Comparison of ENCODE assay signal across 2 cellular contexts in the genomic region with DNA sequence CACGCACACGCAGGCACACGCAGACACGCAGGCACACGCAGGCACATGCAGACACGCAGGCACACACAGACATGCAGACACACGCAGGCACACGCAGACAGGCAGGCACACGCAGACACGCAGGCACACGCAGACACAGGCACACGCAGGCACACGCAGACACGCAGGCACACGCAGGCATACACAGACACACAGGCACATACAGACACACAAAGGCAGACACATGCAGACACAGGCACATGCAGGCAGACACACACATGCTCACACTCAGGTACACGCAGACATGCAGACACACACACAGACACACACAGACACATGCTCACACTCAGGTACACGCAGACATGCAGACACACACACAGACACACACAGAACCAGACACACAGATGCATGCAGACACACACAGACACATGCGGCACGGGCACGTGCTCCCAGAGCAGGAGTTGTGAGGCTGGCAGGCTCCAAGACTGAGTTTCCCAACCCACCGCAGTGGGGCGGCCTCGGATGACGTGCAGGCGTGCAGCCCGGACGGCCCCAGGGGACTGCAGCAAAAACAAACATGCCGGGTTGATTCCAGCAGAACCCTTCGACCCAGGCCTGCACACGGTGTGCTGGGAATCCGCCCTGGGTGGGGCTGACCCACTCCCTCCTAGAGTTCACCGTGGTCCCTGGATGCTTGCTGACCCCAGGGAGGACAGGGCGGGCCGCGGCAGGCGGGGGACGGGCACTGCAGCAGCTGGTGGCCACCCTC.
TF ChIP-seq lines count a peak whose summit lies in the region.

No MANE protein-coding gene starts in this region.

TF ChIP-seq in HEK293, 187 proteins besides CTCF, POLR2A, EP300 and RAD21 (continued from another document):
- TF ChIP-seq, protein P1, sequence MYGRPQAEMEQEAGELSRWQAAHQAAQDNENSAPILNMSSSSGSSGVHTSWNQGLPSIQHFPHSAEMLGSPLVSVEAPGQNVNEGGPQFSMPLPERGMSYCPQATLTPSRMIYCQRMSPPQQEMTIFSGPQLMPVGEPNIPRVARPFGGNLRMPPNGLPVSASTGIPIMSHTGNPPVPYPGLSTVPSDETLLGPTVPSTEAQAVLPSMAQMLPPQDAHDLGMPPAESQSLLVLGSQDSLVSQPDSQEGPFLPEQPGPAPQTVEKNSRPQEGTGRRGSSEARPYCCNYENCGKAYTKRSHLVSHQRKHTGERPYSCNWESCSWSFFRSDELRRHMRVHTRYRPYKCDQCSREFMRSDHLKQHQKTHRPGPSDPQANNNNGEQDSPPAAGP (tag by site-specific recombination; IDR thresholded peaks at IDR 0.05) = 0 out of 2 replicates have a peak, but pooled peaks have one; percentile 50
- 0 out of 2 replicates have a peak, but pooled peaks have one; percentile 22 for TF ChIP-seq KLF1 (tag by site-specific recombination; IDR thresholded peaks at IDR 0.05)
- no peak for TF ChIP-seq ZSCAN23 (tag by site-specific recombination; IDR thresholded peaks at IDR 0.05)
- peak; percentile 39; the same call in 1 of the 2 replicates for TF ChIP-seq ZNF146 (tag by site-specific recombination; IDR thresholded peaks at IDR 0.05)
- TF ChIP-seq, protein P2, sequence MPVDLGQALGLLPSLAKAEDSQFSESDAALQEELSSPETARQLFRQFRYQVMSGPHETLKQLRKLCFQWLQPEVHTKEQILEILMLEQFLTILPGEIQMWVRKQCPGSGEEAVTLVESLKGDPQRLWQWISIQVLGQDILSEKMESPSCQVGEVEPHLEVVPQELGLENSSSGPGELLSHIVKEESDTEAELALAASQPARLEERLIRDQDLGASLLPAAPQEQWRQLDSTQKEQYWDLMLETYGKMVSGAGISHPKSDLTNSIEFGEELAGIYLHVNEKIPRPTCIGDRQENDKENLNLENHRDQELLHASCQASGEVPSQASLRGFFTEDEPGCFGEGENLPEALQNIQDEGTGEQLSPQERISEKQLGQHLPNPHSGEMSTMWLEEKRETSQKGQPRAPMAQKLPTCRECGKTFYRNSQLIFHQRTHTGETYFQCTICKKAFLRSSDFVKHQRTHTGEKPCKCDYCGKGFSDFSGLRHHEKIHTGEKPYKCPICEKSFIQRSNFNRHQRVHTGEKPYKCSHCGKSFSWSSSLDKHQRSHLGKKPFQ (tag by site-specific recombination; IDR thresholded peaks at IDR 0.05) = peak; percentile 81; the same call in 1 of the 2 replicates
- peak; percentile 56; the same call in 1 of the 2 replicates for TF ChIP-seq ZBTB7A (tag by site-specific recombination; IDR thresholded peaks at IDR 0.05; ENCODE audit: low read depth)
- TF ChIP-seq GLIS2 (tag by site-specific recombination; IDR thresholded peaks at IDR 0.05) = no peak
- TF ChIP-seq, protein P3, sequence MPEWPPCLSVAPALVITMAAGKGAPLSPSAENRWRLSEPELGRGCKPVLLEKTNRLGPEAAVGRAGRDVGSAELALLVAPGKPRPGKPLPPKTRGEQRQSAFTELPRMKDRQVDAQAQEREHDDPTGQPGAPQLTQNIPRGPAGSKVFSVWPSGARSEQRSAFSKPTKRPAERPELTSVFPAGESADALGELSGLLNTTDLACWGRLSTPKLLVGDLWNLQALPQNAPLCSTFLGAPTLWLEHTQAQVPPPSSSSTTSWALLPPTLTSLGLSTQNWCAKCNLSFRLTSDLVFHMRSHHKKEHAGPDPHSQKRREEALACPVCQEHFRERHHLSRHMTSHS (tag by site-specific recombination; IDR thresholded peaks at IDR 0.05) = 0 out of 2 replicates have a peak, but pooled peaks have one; percentile 24
- peak; percentile 71 for TF ChIP-seq ZIC2 (tag by site-specific recombination; IDR thresholded peaks at IDR 0.05)
- no peak for TF ChIP-seq ZBTB21 (tag by site-specific recombination; IDR thresholded peaks at IDR 0.05)
- peak; percentile 71; the same call in 1 of the 2 replicates for TF ChIP-seq TRIM28 (IDR thresholded peaks at IDR 0.05; ENCODE audit: borderline replicate concordance, low read length)
- peak; percentile 28; the same call in 1 of the 2 replicates for TF ChIP-seq ZBTB8A (tag by site-specific recombination; IDR thresholded peaks at IDR 0.05)
- TF ChIP-seq, protein P4, sequence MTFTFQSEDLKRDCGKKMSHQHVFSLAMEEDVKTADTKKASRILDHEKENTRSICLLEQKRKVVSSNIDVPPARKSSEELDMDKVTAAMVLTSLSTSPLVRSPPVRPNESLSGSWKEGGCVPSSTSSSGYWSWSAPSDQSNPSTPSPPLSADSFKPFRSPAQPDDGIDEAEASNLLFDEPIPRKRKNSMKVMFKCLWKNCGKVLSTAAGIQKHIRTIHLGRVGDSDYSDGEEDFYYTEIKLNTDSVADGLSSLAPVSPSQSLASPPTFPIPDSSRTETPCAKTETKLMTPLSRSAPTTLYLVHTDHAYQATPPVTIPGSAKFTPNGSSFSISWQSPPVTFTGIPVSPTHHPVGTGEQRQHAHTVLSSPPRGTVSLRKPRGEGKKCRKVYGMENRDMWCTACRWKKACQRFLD (tag by site-specific recombination; IDR thresholded peaks at IDR 0.05) = no peak

TF ChIP-seq in HepG2, 621 proteins besides CTCF, POLR2A, EP300 and RAD21 (continued from another document and continues in another):
- TF ChIP-seq, protein P5, sequence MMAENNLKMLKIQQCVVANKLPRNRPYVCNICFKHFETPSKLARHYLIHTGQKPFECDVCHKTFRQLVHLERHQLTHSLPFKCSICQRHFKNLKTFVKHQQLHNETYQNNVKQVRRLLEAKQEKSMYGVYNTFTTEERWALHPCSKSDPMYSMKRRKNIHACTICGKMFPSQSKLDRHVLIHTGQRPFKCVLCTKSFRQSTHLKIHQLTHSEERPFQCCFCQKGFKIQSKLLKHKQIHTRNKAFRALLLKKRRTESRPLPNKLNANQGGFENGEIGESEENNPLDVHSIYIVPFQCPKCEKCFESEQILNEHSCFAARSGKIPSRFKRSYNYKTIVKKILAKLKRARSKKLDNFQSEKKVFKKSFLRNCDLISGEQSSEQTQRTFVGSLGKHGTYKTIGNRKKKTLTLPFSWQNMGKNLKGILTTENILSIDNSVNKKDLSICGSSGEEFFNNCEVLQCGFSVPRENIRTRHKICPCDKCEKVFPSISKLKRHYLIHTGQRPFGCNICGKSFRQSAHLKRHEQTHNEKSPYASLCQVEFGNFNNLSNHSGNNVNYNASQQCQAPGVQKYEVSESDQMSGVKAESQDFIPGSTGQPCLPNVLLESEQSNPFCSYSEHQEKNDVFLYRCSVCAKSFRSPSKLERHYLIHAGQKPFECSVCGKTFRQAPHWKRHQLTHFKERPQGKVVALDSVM (CRISPR knock-in tag; IDR thresholded peaks at IDR 0.05) = no peak
- no peak for TF ChIP-seq ZNF431 (CRISPR knock-in tag; IDR thresholded peaks at IDR 0.05; ENCODE audit: borderline replicate concordance, low read depth)
- TF ChIP-seq EED (CRISPR knock-in tag; IDR thresholded peaks at IDR 0.05) = no peak
- TF ChIP-seq CAMTA2 (CRISPR knock-in tag; IDR thresholded peaks at IDR 0.05; ENCODE audit: borderline replicate concordance) = 0 out of 2 replicates have a peak, but pooled peaks have one; percentile 43
- TF ChIP-seq RARA (CRISPR knock-in tag; IDR thresholded peaks at IDR 0.05) = peak; percentile 86
- TF ChIP-seq, protein P6, sequence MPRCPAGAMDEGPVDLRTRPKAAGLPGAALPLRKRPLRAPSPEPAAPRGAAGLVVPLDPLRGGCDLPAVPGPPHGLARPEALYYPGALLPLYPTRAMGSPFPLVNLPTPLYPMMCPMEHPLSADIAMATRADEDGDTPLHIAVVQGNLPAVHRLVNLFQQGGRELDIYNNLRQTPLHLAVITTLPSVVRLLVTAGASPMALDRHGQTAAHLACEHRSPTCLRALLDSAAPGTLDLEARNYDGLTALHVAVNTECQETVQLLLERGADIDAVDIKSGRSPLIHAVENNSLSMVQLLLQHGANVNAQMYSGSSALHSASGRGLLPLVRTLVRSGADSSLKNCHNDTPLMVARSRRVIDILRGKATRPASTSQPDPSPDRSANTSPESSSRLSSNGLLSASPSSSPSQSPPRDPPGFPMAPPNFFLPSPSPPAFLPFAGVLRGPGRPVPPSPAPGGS (CRISPR knock-in tag; IDR thresholded peaks at IDR 0.05) = peak; percentile 67; the same call in 1 of the 2 replicates
- TF ChIP-seq, protein P7, sequence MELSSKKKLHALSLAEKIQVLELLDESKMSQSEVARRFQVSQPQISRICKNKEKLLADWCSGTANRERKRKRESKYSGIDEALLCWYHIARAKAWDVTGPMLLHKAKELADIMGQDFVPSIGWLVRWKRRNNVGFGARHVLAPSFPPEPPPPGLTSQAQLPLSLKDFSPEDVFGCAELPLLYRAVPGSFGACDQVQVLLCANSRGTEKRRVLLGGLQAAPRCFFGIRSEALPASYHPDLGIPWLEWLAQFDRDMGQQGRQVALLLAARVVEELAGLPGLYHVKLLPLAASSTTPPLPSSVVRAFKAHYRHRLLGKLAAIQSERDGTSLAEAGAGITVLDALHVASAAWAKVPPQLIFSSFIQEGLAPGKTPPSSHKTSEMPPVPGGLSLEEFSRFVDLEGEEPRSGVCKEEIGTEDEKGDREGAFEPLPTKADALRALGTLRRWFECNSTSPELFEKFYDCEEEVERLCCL (CRISPR knock-in tag; IDR thresholded peaks at IDR 0.05; ENCODE audit: borderline replicate concordance) = no peak
- 0 out of 2 replicates have a peak, but pooled peaks have one; percentile 23 for TF ChIP-seq REXO4 (CRISPR knock-in tag; IDR thresholded peaks at IDR 0.05; ENCODE audit: borderline replicate concordance)
- TF ChIP-seq ZNF629 (CRISPR knock-in tag; conservative IDR thresholded peaks at IDR 0.05) = peak; percentile 53
- TF ChIP-seq ZSCAN20 (CRISPR knock-in tag; IDR thresholded peaks at IDR 0.05; ENCODE audit: borderline replicate concordance) = no peak
- TF ChIP-seq NRL (CRISPR knock-in tag; IDR thresholded peaks at IDR 0.05; ENCODE audit: borderline replicate concordance) = peak; percentile 91
- TF ChIP-seq ZNF567 (CRISPR knock-in tag; IDR thresholded peaks at IDR 0.05; ENCODE audit: borderline replicate concordance) = no peak
- TF ChIP-seq, protein P8, sequence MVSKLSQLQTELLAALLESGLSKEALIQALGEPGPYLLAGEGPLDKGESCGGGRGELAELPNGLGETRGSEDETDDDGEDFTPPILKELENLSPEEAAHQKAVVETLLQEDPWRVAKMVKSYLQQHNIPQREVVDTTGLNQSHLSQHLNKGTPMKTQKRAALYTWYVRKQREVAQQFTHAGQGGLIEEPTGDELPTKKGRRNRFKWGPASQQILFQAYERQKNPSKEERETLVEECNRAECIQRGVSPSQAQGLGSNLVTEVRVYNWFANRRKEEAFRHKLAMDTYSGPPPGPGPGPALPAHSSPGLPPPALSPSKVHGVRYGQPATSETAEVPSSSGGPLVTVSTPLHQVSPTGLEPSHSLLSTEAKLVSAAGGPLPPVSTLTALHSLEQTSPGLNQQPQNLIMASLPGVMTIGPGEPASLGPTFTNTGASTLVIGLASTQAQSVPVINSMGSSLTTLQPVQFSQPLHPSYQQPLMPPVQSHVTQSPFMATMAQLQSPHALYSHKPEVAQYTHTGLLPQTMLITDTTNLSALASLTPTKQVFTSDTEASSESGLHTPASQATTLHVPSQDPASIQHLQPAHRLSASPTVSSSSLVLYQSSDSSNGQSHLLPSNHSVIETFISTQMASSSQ (IDR thresholded peaks at IDR 0.05; ENCODE audit: low read depth) = no peak
- TF ChIP-seq, protein P8 (CRISPR knock-in tag; IDR thresholded peaks at IDR 0.05; ENCODE audit: borderline replicate concordance) = peak; percentile 65
- TF ChIP-seq MAFK (conservative IDR thresholded peaks at IDR 0.05 in 1 of 2, IDR thresholded peaks at IDR 0.05 in 1 of 2; ENCODE audit: low read length in 2 of 2) = no peak
- TF ChIP-seq, protein P9, sequence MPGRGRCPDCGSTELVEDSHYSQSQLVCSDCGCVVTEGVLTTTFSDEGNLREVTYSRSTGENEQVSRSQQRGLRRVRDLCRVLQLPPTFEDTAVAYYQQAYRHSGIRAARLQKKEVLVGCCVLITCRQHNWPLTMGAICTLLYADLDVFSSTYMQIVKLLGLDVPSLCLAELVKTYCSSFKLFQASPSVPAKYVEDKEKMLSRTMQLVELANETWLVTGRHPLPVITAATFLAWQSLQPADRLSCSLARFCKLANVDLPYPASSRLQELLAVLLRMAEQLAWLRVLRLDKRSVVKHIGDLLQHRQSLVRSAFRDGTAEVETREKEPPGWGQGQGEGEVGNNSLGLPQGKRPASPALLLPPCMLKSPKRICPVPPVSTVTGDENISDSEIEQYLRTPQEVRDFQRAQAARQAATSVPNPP (CRISPR knock-in tag; IDR thresholded peaks at IDR 0.05) = no peak
- no peak for TF ChIP-seq ZFP62 (CRISPR knock-in tag; IDR thresholded peaks at IDR 0.05)
- TF ChIP-seq RARG (CRISPR knock-in tag; IDR thresholded peaks at IDR 0.05; ENCODE audit: low read depth) = no peak
- TF ChIP-seq GTF2F1 (IDR thresholded peaks at IDR 0.05; ENCODE audit: low read length) = no peak
- no peak for TF ChIP-seq WIZ (CRISPR knock-in tag; IDR thresholded peaks at IDR 0.05)
- no peak for TF ChIP-seq NR2F2 (IDR thresholded peaks at IDR 0.05; ENCODE audit: borderline replicate concordance, low read depth)
- TF ChIP-seq, protein P10, sequence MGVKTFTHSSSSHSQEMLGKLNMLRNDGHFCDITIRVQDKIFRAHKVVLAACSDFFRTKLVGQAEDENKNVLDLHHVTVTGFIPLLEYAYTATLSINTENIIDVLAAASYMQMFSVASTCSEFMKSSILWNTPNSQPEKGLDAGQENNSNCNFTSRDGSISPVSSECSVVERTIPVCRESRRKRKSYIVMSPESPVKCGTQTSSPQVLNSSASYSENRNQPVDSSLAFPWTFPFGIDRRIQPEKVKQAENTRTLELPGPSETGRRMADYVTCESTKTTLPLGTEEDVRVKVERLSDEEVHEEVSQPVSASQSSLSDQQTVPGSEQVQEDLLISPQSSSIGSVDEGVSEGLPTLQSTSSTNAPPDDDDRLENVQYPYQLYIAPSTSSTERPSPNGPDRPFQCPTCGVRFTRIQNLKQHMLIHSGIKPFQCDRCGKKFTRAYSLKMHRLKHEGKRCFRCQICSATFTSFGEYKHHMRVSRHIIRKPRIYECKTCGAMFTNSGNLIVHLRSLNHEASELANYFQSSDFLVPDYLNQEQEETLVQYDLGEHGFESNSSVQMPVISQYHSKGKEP (CRISPR knock-in tag; IDR thresholded peaks at IDR 0.05) = no peak
- no peak for TF ChIP-seq ZNF333 (CRISPR knock-in tag; IDR thresholded peaks at IDR 0.05; ENCODE audit: borderline replicate concordance)
- TF ChIP-seq RELA (CRISPR knock-in tag; IDR thresholded peaks at IDR 0.05) = no peak
